ENCODE assay signal across 9 cellular contexts in the genomic region with DNA sequence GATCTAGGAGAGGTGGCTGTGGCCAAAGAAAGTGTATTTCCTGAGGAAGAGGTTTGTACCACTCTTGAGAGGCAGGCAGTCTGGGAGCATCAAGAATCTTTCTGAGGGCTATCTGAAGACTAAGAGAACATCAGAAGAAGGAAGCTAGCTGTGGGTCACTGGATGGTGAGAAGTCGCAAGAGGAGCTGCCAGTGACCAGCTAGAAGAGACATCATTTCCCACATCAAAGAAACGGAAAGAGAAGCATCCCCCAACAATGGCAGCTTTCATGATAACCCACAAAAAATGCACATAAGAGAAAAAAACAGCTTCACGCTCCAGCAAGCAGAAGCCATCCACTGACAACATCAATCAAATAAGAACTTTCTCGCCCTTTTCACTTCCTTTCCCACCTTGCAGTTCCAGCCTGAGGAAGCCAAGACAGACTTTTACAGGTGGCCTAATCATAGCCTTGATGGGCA. TPM values are rescaled to one million over a fixed set of nuclear protein-coding genes. Genes with fewer than 3 reads are reported as not detected.
DNase-seq lines count a peak whose midpoint lies in the region; ATAC-seq and TF ChIP-seq lines count a peak whose summit lies in the region.
"Had no signal": no experiment of that assay in that cellular context is flagged by ENCODE, and none has a peak within 500 bp of the region (broad histone marks: within the 10 kb centered on the region; RNA-seq: fewer than 3 reads in every experiment).

No MANE protein-coding gene starts in this region.

- peak; percentile 90 for DNase-seq in esophagus muscularis mucosa (ENCODE audit: extremely low spot score)
- no peak for DNase-seq in left ventricle myocardium superior
- DNase-seq in NOMO-1 treated with DMSO at 0.1 percent for 48 hours (lab: John Stamatoyannopoulos, UW; ENCODE audit: unreplicated experiment): no peak
- no peak for DNase-seq in endothelial cell (ENCODE audit: low spot score)
- DNase-seq in NCI-H1092 (lab: John Stamatoyannopoulos, UW): no peak

- peak; percentile 82 for ATAC-seq in GM18511 (IDR thresholded peaks at IDR 0.05; ENCODE audit: unreplicated experiment)
- ATAC-seq in GM21526 (IDR thresholded peaks at IDR 0.05; ENCODE audit: low FRiP score, unreplicated experiment): peak; percentile 79
- peak; percentile 54 for ATAC-seq in HG03520 (IDR thresholded peaks at IDR 0.05; ENCODE audit: unreplicated experiment)
- ATAC-seq in left ventricle myocardium superior: no peak
- ATAC-seq: left lobe of liver had no signal

- no peaks in the 10 kb centered on the region for H3K27me3 ChIP-seq in esophagus muscularis mucosa

- H3K4me1 ChIP-seq in esophagus muscularis mucosa: peaks cover 0 to 13% (median 5%) of the 10 kb centered on the region in 4 donors

- WGBS in esophagus muscularis mucosa: 90% methylated on average over 4 of the region's 4 CpGs

- intact Hi-C loops in esophagus muscularis mucosa (cut with DNase I) (loop anchor here (10.0 kb wide), 1 partner anchor 776 kb away; no protein-coding TSS in a partner anchor), left ventricle myocardium superior (cut with micrococcal nuclease) (no loop called here)

- H3K36me3 ChIP-seq in esophagus muscularis mucosa: no peaks in the 10 kb centered on the region

- no peak for TF ChIP-seq POLR2A in esophagus muscularis mucosa (IDR thresholded peaks at IDR 0.05; ENCODE audit: low read depth)

- no peaks in the 10 kb centered on the region for H3K27me3 Mint-ChIP-seq in endothelial cell (ENCODE audit: unreplicated experiment)

- TF ChIP-seq CTCF in esophagus muscularis mucosa (IDR thresholded peaks at IDR 0.05) (no peak), endothelial cell (IDR thresholded peaks at IDR 0.05; ENCODE audit: unreplicated experiment) (no peak)

- no peaks in the 10 kb centered on the region for H3K9me3 Mint-ChIP-seq in endothelial cell (ENCODE audit: unreplicated experiment)

- H3K4me1 Mint-ChIP-seq in endothelial cell (ENCODE audit: unreplicated experiment): peaks cover 3% of the 10 kb centered on the region

- no peak for TF ChIP-seq EP300 in esophagus muscularis mucosa (IDR thresholded peaks at IDR 0.05)

- H3K4me3 ChIP-seq in esophagus muscularis mucosa: no peak overlapping the region

- no peak overlapping the region for H3K4me3 Mint-ChIP-seq in endothelial cell (ENCODE audit: unreplicated experiment)

- H3K27ac ChIP-seq in esophagus muscularis mucosa (replicated peaks in 1 of 4): no peak overlapping the region

- H3K9me3 ChIP-seq in esophagus muscularis mucosa: no peaks in the 10 kb centered on the region

- H3K27ac Mint-ChIP-seq in endothelial cell (ENCODE audit: unreplicated experiment): no peak overlapping the region

- H3K36me3 Mint-ChIP-seq in endothelial cell (ENCODE audit: low read depth, unreplicated experiment): no peaks in the 10 kb centered on the region

RNA-seq across cellular contexts. Expression of a gene that starts 25.0 kb away (rescaled TPM):
- total RNA-seq in esophagus muscularis mucosa (10 to 100 TPM in 2 of 4 donors, 1 to 10 TPM in 2; 6.8 to 12.9 (median 9.4) TPM), left ventricle myocardium superior (3.6 TPM), endothelial cell (ENCODE audit: unreplicated experiment) (21.7 TPM)
